In genomic region chr16:78992001-78992400, GRCh38 we compare ENCODE assay signal across 21 cellular contexts.
A peak's percentile ranks its signal among the peaks of the same experiment; 100 is the strongest.
DNase-seq lines count a peak whose midpoint lies in the region; ATAC-seq, FAIRE-seq and TF ChIP-seq lines count a peak whose summit lies in the region.
"Had no signal": no experiment of that assay in that cellular context is flagged by ENCODE, and none has a peak within 500 bp of the region (broad histone marks: within the 10 kb centered on the region; RNA-seq: fewer than 3 reads in every experiment).

No MANE protein-coding gene starts in this region.

- ATAC-seq in HepG2, result peak; percentile 69
- no peak for ATAC-seq in right lobe of liver
- no peak for ATAC-seq in memory B cell (ENCODE audit: low read depth)
- no peak for ATAC-seq in T-helper 17 cell
- ATAC-seq: A549; CD8-positive, alpha-beta T cell had no signal

- WGBS in HepG2 (ENCODE audit: low lambda C conversion rate), result 19% methylated on average over 6 of the region's 6 CpGs
- WGBS in right lobe of liver (ENCODE audit: insufficient coverage, low coverage, low lambda C conversion rate, missing lambda C conversion rate), result 76% methylated on average over 5 of the region's 6 CpGs

- TF ChIP-seq POLR2A in HepG2 (IDR thresholded peaks at IDR 0.05; ENCODE audit: insufficient read depth in 1 of 2, low read depth in 2 of 2, low read length in 2 of 2), result no peak
- no peak for TF ChIP-seq POLR2A in right lobe of liver (IDR thresholded peaks at IDR 0.05)

- no peak for TF ChIP-seq RAD21 in HepG2 (CRISPR knock-in tag; IDR thresholded peaks at IDR 0.05)

- in situ Hi-C loops in HepG2 (cut with HindIII; ENCODE audit: extremely low pct_ligation_motif_present, low pct_unique_long_range_greater_than_20kb), result no loop called here

- H3K4me3 Mint-ChIP-seq in memory B cell (no peak overlapping the region), progenitor cell of endocrine pancreas (ENCODE audit: low read depth) (no peak overlapping the region), T-helper 17 cell (no peak overlapping the region)
- H3K4me3 Mint-ChIP-seq: B cell; CD4-positive, alpha-beta T cell; CD8-positive, alpha-beta T cell had no signal

- H3K27me3 ChIP-seq in HepG2 (ENCODE audit: control insufficient read depth in 1 of 2, insufficient read depth in 2 of 2, low read length in 2 of 2) (no peaks in the 10 kb centered on the region), right lobe of liver (no peaks in the 10 kb centered on the region), WERI-Rb-1 (ENCODE audit: insufficient read depth, low read depth, severe bottlenecking) (no peaks in the 10 kb centered on the region)
- H3K27me3 ChIP-seq: BLaER1 treated with 17β-estradiol and CSF1 and Interleukin-3, amounts not matched to agents 10 nM and 100 nM had no signal

- BruUV-seq in HepG2 (replicated peaks; lab: Mats Ljungman, UMichigan), result no TSS peak

- H3K27me3 Mint-ChIP-seq in memory B cell, result no peaks in the 10 kb centered on the region
- H3K27me3 Mint-ChIP-seq in progenitor cell of endocrine pancreas, result peaks cover 28% of the 10 kb centered on the region
- H3K27me3 Mint-ChIP-seq in T-helper 17 cell, result no peaks in the 10 kb centered on the region
- H3K27me3 Mint-ChIP-seq: B cell; CD4-positive, alpha-beta T cell had no signal

- H3K27ac Mint-ChIP-seq in memory B cell (peak overlapping the region; percentile 53), progenitor cell of endocrine pancreas (peak overlapping the region; percentile 50), T-helper 17 cell (no peak overlapping the region)
- H3K27ac Mint-ChIP-seq: B cell; CD4-positive, alpha-beta T cell; CD8-positive, alpha-beta T cell had no signal

- H3K27ac ChIP-seq in HepG2 (ENCODE audit: extremely low read length, insufficient read depth, low read length) (no peak overlapping the region), right lobe of liver (no peak overlapping the region), WERI-Rb-1 (no peak overlapping the region)
- H3K27ac ChIP-seq: 22Rv1; A549; BLaER1 treated with 17β-estradiol and CSF1 and Interleukin-3, amounts not matched to agents 10 nM and 100 nM; C4-2B had no signal

- H3K4me3 ChIP-seq in HepG2 (replicated peaks in 1 of 3; ENCODE audit: insufficient read depth in 1 of 3, low read depth in 2 of 3, low read length in 3 of 3) (no peak overlapping the region), right lobe of liver (no peak overlapping the region), WERI-Rb-1 (ENCODE audit: low read depth, low read length) (no peak overlapping the region)
- H3K4me3 ChIP-seq: A549; BLaER1 treated with 17β-estradiol and CSF1 and Interleukin-3, amounts not matched to agents 10 nM and 100 nM had no signal

- no peaks in the 10 kb centered on the region for H4K20me1 ChIP-seq in HepG2 (ENCODE audit: insufficient read depth, low read length)
- H4K20me1 ChIP-seq: BLaER1 treated with 17β-estradiol and CSF1 and Interleukin-3, amounts not matched to agents 10 nM and 100 nM had no signal

- H3K4me2 ChIP-seq in HepG2 (ENCODE audit: low read depth, low read length), result peak overlapping the region; percentile 42
- H3K4me2 ChIP-seq: A549; BLaER1 treated with 17β-estradiol and CSF1 and Interleukin-3, amounts not matched to agents 10 nM and 100 nM had no signal

- peaks cover 44% of the 10 kb centered on the region for H3K4me1 ChIP-seq in HepG2 (ENCODE audit: insufficient read depth, low read length)
- H3K4me1 ChIP-seq in right lobe of liver, result no peaks in the 10 kb centered on the region
- H3K4me1 ChIP-seq: A549, Caco-2 had no signal

- intact Hi-C loops in HepG2 (cut with micrococcal nuclease; ENCODE audit: unreplicated experiment) (no loop called here), right lobe of liver (cut with DNase I) (no loop called here)

- POLR2A ChIA-PET in HepG2 (lab: Yijun Ruan, JAX), result no interaction called here

- H3K9me3 ChIP-seq in HepG2 (ENCODE audit: low read length) (no peaks in the 10 kb centered on the region), right lobe of liver (no peaks in the 10 kb centered on the region), T-helper 17 cell (ENCODE audit: control insufficient read depth, low read length, poor library complexity, severe bottlenecking) (no peaks in the 10 kb centered on the region), WERI-Rb-1 (ENCODE audit: severe bottlenecking) (no peaks in the 10 kb centered on the region)
- H3K9me3 ChIP-seq: A549; BLaER1 treated with 17β-estradiol and CSF1 and Interleukin-3, amounts not matched to agents 10 nM and 100 nM; Caco-2 had no signal

- TF ChIP-seq EP300 in HepG2 (IDR thresholded peaks at IDR 0.05; ENCODE audit: low read depth in 2 of 2, low read length in 2 of 2) (no peak), HepG2 (CRISPR knock-in tag; IDR thresholded peaks at IDR 0.05; ENCODE audit: borderline replicate concordance) (no peak)

- H3K36me3 ChIP-seq in HepG2 (replicated peaks in 1 of 2; ENCODE audit: control insufficient read depth in 1 of 2, insufficient read depth in 2 of 2, low read length in 2 of 2) (no peaks in the 10 kb centered on the region), right lobe of liver (no peaks in the 10 kb centered on the region), WERI-Rb-1 (no peaks in the 10 kb centered on the region)
- H3K36me3 ChIP-seq: BLaER1 treated with 17β-estradiol and CSF1 and Interleukin-3, amounts not matched to agents 10 nM and 100 nM had no signal

- no peak overlapping the region for H2AFZ ChIP-seq in HepG2 (ENCODE audit: low read length)

- no peaks in the 10 kb centered on the region for H3K79me2 ChIP-seq in HepG2 (ENCODE audit: insufficient read depth, low read length)

- H3K9ac ChIP-seq in HepG2 (ENCODE audit: insufficient read depth, low read depth, low read length), result no peak overlapping the region
- H3K9ac ChIP-seq: BLaER1 treated with 17β-estradiol and CSF1 and Interleukin-3, amounts not matched to agents 10 nM and 100 nM had no signal

- H3K4me1 Mint-ChIP-seq in memory B cell (peaks cover 10% of the 10 kb centered on the region), progenitor cell of endocrine pancreas (ENCODE audit: low read depth) (peaks cover 22% of the 10 kb centered on the region), T-helper 17 cell (peaks cover 10% of the 10 kb centered on the region)

- FAIRE-seq in HepG2 (lab: Jason Lieb, UNC), result no peak
- FAIRE-seq: A549, D721Med, G401.6, GM12892, GM18507 had no signal

- CTCF ChIA-PET in HepG2 (lab: Yijun Ruan, JAX; ENCODE audit: low intra/inter-chr PET ratio, low total read pairs), result no interaction called here

- H3K36me3 Mint-ChIP-seq in memory B cell (no peaks in the 10 kb centered on the region), progenitor cell of endocrine pancreas (ENCODE audit: insufficient read depth) (no peaks in the 10 kb centered on the region), T-helper 17 cell (ENCODE audit: low read depth) (no peaks in the 10 kb centered on the region)
- H3K36me3 Mint-ChIP-seq: CD8-positive, alpha-beta T cell had no signal

- DNase-seq in HepG2 (ENCODE audit: low spot score), result no peak
- no peak for DNase-seq in right lobe of liver
- DNase-seq in memory B cell (ENCODE audit: low spot score in 2 of 2), result no peak
- no peak for DNase-seq in progenitor cell of endocrine pancreas (ENCODE audit: low spot score, unreplicated experiment)
- DNase-seq in T-helper 17 cell, result no peak
- DNase-seq in WERI-Rb-1, result no peak
- DNase-seq: AML-193; Caco-2; Calu3; CD4-positive, alpha-beta T cell; CD8-positive, alpha-beta T cell; GF-D8 had no signal

- TF ChIP-seq CTCF in HepG2 (CRISPR knock-in tag; IDR thresholded peaks at IDR 0.05) (no peak), right lobe of liver (IDR thresholded peaks at IDR 0.05) (no peak), progenitor cell of endocrine pancreas (IDR thresholded peaks at IDR 0.05; ENCODE audit: unreplicated experiment) (no peak), WERI-Rb-1 (IDR thresholded peaks at IDR 0.05; ENCODE audit: low read depth, low read length) (no peak)

- H3K9me3 Mint-ChIP-seq in memory B cell (no peaks in the 10 kb centered on the region), progenitor cell of endocrine pancreas (ENCODE audit: low read depth) (no peaks in the 10 kb centered on the region)
- H3K9me3 Mint-ChIP-seq: CD4-positive, alpha-beta T cell; CD8-positive, alpha-beta T cell had no signal

TF ChIP-seq in HepG2, 621 proteins besides CTCF, POLR2A, EP300 and RAD21 (continues in another document):
- TF ChIP-seq ZNF501 (CRISPR knock-in tag; IDR thresholded peaks at IDR 0.05), result no peak
- TF ChIP-seq ZEB1 (IDR thresholded peaks at IDR 0.05; ENCODE audit: insufficient replicate concordance, low read depth), result peak; percentile 80
- no peak for TF ChIP-seq GMEB2 (CRISPR knock-in tag; IDR thresholded peaks at IDR 0.05; ENCODE audit: low read depth)
- no peak for TF ChIP-seq ZFP1 (CRISPR knock-in tag; IDR thresholded peaks at IDR 0.05)
